Comparison of ENCODE assay signal across 17 cellular contexts in genomic region chr6:141460743-141461484, GRCh38.
A peak's percentile ranks its signal among the peaks of the same experiment; 100 is the strongest.
DNase-seq lines count a peak whose midpoint lies in the region; ATAC-seq and TF ChIP-seq lines count a peak whose summit lies in the region.
"Had no signal": no experiment of that assay in that cellular context is flagged by ENCODE, and none has a peak within 500 bp of the region (broad histone marks: within the 10 kb centered on the region; RNA-seq: fewer than 3 reads in every experiment).

No MANE protein-coding gene starts in this region.

- H2AK5ac ChIP-seq in IMR-90 (ENCODE audit: low read depth, low read length) = no peak overlapping the region; the same call in 1 of the 2 replicates

- H3K4me3 ChIP-seq in IMR-90 (ENCODE audit: insufficient read depth, low read depth, low read length) (no peak overlapping the region), neural progenitor cell (no peak overlapping the region)
- H3K4me3 ChIP-seq: MG63 had no signal

- H2BK15ac ChIP-seq in IMR-90 (ENCODE audit: low read depth, low read length) = no peak overlapping the region

- DNase-seq in NCI-H345 (lab: John Stamatoyannopoulos, UW) = peak; percentile 22
- DNase-seq in NCI-H345 treated with DMSO at 0.1 percent for 48 hours (lab: John Stamatoyannopoulos, UW; ENCODE audit: unreplicated experiment) = no peak
- no peak for DNase-seq in IMR-90
- DNase-seq in WTC11 (ENCODE audit: low spot score) = no peak
- no peak for DNase-seq in neural progenitor cell (ENCODE audit: low spot score)
- DNase-seq in NK-92 (lab: John Stamatoyannopoulos, UW; ENCODE audit: unreplicated experiment) = no peak
- no peak for DNase-seq in NOMO-1 treated with DMSO at 0.1 percent for 48 hours (lab: John Stamatoyannopoulos, UW; ENCODE audit: unreplicated experiment)
- DNase-seq: Calu3; CD4-positive, alpha-beta T cell; MG63; NCI-H2029 treated with DMSO at 0.1 percent for 48 hours; NCI-H446 treated with DMSO at 0.1 percent for 48 hours; SHP77 treated with DMSO at 0.1 percent for 48 hours had no signal

- H3K9me3 ChIP-seq in IMR-90 (ENCODE audit: control insufficient read depth, insufficient read depth, low read length) (no peaks in the 10 kb centered on the region), neural progenitor cell (ENCODE audit: low read depth) (no peaks in the 10 kb centered on the region)
- H3K9me3 ChIP-seq: MG63 had no signal

- H3K27me3 ChIP-seq in IMR-90 (ENCODE audit: control insufficient read depth, insufficient read depth, low read length) (no peaks in the 10 kb centered on the region), neural progenitor cell (no peaks in the 10 kb centered on the region)
- H3K27me3 ChIP-seq: MG63 had no signal

- H2BK5ac ChIP-seq in IMR-90 (ENCODE audit: low read depth, low read length, poor library complexity, severe bottlenecking) = no peak overlapping the region

- peaks cover 6% of the 10 kb centered on the region for H3F3A ChIP-seq in neural progenitor cell (ENCODE audit: low read depth)

- H2AFZ ChIP-seq in IMR-90 (replicated peaks; ENCODE audit: low read length, poor library complexity) (no peak overlapping the region), neural progenitor cell (replicated peaks) (no peak overlapping the region)

- H3K36me3 ChIP-seq in IMR-90 (ENCODE audit: control insufficient read depth, insufficient read depth, low read length) (no peaks in the 10 kb centered on the region), neural progenitor cell (no peaks in the 10 kb centered on the region)

- no TSS peak for BruUV-seq in IMR-90 (replicated peaks; lab: Mats Ljungman, UMichigan)

- no peak overlapping the region for H2AK9ac ChIP-seq in IMR-90 (replicated peaks; ENCODE audit: low read depth, low read length, poor library complexity)

- no peaks in the 10 kb centered on the region for H3K79me1 ChIP-seq in IMR-90 (ENCODE audit: low read depth in 1 of 2, low read length in 2 of 2)

- intact Hi-C loops in IMR-90 (cut with micrococcal nuclease) = no loop called here

- H3K27ac ChIP-seq in IMR-90 (ENCODE audit: insufficient read depth, low read length) (no peak overlapping the region), neural progenitor cell (no peak overlapping the region)

- 0 out of 2 replicates have a peak overlapping the region, but pooled peaks have one; percentile 79 for H3K14ac ChIP-seq in IMR-90 (replicated peaks; ENCODE audit: low read depth, low read length)

- H4K20me1 ChIP-seq in IMR-90 (ENCODE audit: insufficient read depth, low read length) = no peaks in the 10 kb centered on the region
- H4K20me1 ChIP-seq in neural progenitor cell (ENCODE audit: low read depth) = no peaks in the 10 kb centered on the region

- H3K36me3 Mint-ChIP-seq in WTC11 = peaks cover 9% of the 10 kb centered on the region
- H3K36me3 Mint-ChIP-seq in neural progenitor cell = no peaks in the 10 kb centered on the region

- H3K4me3 Mint-ChIP-seq in WTC11 (no peak overlapping the region), neural progenitor cell (no peak overlapping the region)
- H3K4me3 Mint-ChIP-seq: B cell; CD4-positive, alpha-beta T cell; T-helper 1 cell treated with Interleukin-12 subunit alpha and Interleukin-12 subunit beta and Interleukin-4 antibody, amounts not matched to agents 30 μg/mL and 1 μg/mL, for 36 hours had no signal

- dilution Hi-C loops in IMR-90 (cut with HindIII; ENCODE audit: low sequenced_read_pairs, unreplicated experiment) = no loop called here

- H3K23ac ChIP-seq in IMR-90 (ENCODE audit: low read depth, low read length) = no peak overlapping the region

- TF ChIP-seq POLR2A in IMR-90 (IDR thresholded peaks at IDR 0.05; ENCODE audit: low read depth, low read length) = no peak

- WGBS in IMR-90 (ENCODE audit: extremely low coverage in 2 of 2, insufficient read length in 1 of 2), 2 experiments = no CpG with 5 or more reads among the region's 1 CpG

- H3K9ac ChIP-seq in IMR-90 (ENCODE audit: low read depth, low read length) (no peak overlapping the region), neural progenitor cell (no peak overlapping the region)

- no peak for ATAC-seq in IMR-90 (ENCODE audit: low read depth)
- 0 out of 2 replicates have a peak, but pooled peaks have one; percentile 30 for ATAC-seq in WTC11
- no peak for ATAC-seq in GM21528 (IDR thresholded peaks at IDR 0.05; ENCODE audit: low FRiP score, unreplicated experiment)
- ATAC-seq: HepG2 had no signal

- no peak overlapping the region for H3K18ac ChIP-seq in IMR-90 (ENCODE audit: low read depth, low read length)

- peak overlapping the region; percentile 72; the same call in 1 of the 2 replicates for H2BK20ac ChIP-seq in IMR-90 (ENCODE audit: low read depth, low read length)

- H2BK120ac ChIP-seq in IMR-90 (ENCODE audit: low read depth, low read length) = 0 out of 2 replicates have a peak overlapping the region, but pooled peaks have one; percentile 46

- TF ChIP-seq RAD21 in IMR-90 (IDR thresholded peaks at IDR 0.05; ENCODE audit: low read length) = no peak

- H4K8ac ChIP-seq in IMR-90 (ENCODE audit: low read depth in 2 of 2, low read length in 2 of 2) = no peak overlapping the region; a peak in 1 of 4 replicates

- TF ChIP-seq CTCF in IMR-90 (conservative IDR thresholded peaks at IDR 0.05; ENCODE audit: low read depth, low read length) = no peak
- no peak for TF ChIP-seq CTCF in WTC11 (IDR thresholded peaks at IDR 0.05)
- no peak for TF ChIP-seq CTCF in neural progenitor cell (IDR thresholded peaks at IDR 0.05)

- in situ Hi-C loops in IMR-90 (cut with MboI; ENCODE audit: low sequenced_read_pairs) = no loop called here

- CTCF ChIA-PET in IMR-90 (lab: Yijun Ruan, JAX) = interaction anchor here (0.6 kb wide), 1 partner anchor 266 kb away, joined by 3 read pairs; no protein-coding TSS in a partner anchor
- CTCF ChIA-PET in WTC11 (lab: Charles Lee) = interaction anchor here (0.9 to 1.2 kb wide), 2 partner anchors 11 to 102 kb away, joined by 3 to 4 read pairs; no protein-coding TSS in a partner anchor

- H3K9me3 Mint-ChIP-seq in WTC11 = peaks cover 5% of the 10 kb centered on the region
- no peaks in the 10 kb centered on the region for H3K9me3 Mint-ChIP-seq in neural progenitor cell
- H3K9me3 Mint-ChIP-seq: CD4-positive, alpha-beta T cell; T-helper 1 cell treated with Interleukin-12 subunit alpha and Interleukin-12 subunit beta and Interleukin-4 antibody, amounts not matched to agents 30 μg/mL and 1 μg/mL, for 36 hours had no signal

- peaks cover 15% of the 10 kb centered on the region for H3K4me1 Mint-ChIP-seq in WTC11
- peaks cover 6% of the 10 kb centered on the region for H3K4me1 Mint-ChIP-seq in neural progenitor cell

- peak overlapping the region; percentile 47; the same call in 1 of the 2 replicates for H3K4ac ChIP-seq in IMR-90 (ENCODE audit: low read depth, low read length)

- H3K9me1 ChIP-seq in IMR-90 (ENCODE audit: insufficient read depth, low read length) = no peaks in the 10 kb centered on the region

- POLR2A ChIA-PET in IMR-90 (lab: Charles Lee; ENCODE audit: unreplicated experiment) (interaction anchor here (0.6 kb wide), 1 partner anchor 62 kb away, joined by 3 read pairs; no protein-coding TSS in a partner anchor), WTC11 (lab: Charles Lee) (no interaction called here)

- H3K27ac Mint-ChIP-seq in WTC11 = peak overlapping the region; percentile 74
- no peak overlapping the region for H3K27ac Mint-ChIP-seq in neural progenitor cell
- H3K27ac Mint-ChIP-seq: B cell; CD4-positive, alpha-beta T cell; T-helper 1 cell treated with Interleukin-12 subunit alpha and Interleukin-12 subunit beta and Interleukin-4 antibody, amounts not matched to agents 30 μg/mL and 1 μg/mL, for 36 hours had no signal

- H3K27me3 Mint-ChIP-seq in WTC11 (ENCODE audit: low read depth) = no peaks in the 10 kb centered on the region
- H3K27me3 Mint-ChIP-seq in neural progenitor cell (ENCODE audit: insufficient read depth, low read depth) = no peaks in the 10 kb centered on the region
- H3K27me3 Mint-ChIP-seq: B cell; CD4-positive, alpha-beta T cell had no signal

- no peaks in the 10 kb centered on the region for H3K79me2 ChIP-seq in neural progenitor cell (ENCODE audit: low read depth)

- H4K5ac ChIP-seq in IMR-90 (ENCODE audit: low read depth, low read length) = no peak overlapping the region

- H3K56ac ChIP-seq in IMR-90 (ENCODE audit: extremely low read depth, insufficient read depth, low read length) = no peak overlapping the region

- peaks cover 3% of the 10 kb centered on the region; the same call in 1 of the 2 replicates for H3K4me1 ChIP-seq in IMR-90 (ENCODE audit: control insufficient read depth, insufficient read depth, low read length)
- H3K4me1 ChIP-seq in neural progenitor cell = peaks cover 5% of the 10 kb centered on the region

- no peak overlapping the region for H4K91ac ChIP-seq in IMR-90 (ENCODE audit: insufficient read depth, low read depth, low read length)

- H3K4me2 ChIP-seq in IMR-90 (ENCODE audit: low read depth, low read length) = no peak overlapping the region
- H3K4me2 ChIP-seq in neural progenitor cell = peak overlapping the region; percentile 42

TF ChIP-seq in IMR-90, 13 proteins besides CTCF, POLR2A, EP300 and RAD21 (continues in another document):
- TF ChIP-seq NFE2L2 (IDR thresholded peaks at IDR 0.05; ENCODE audit: low read depth, low read length) (no peak), BHLHE40 (IDR thresholded peaks at IDR 0.05; ENCODE audit: low read depth, low read length) (no peak), MAZ (IDR thresholded peaks at IDR 0.05; ENCODE audit: borderline replicate concordance, low read depth, low read length) (no peak), FOS (IDR thresholded peaks at IDR 0.05; ENCODE audit: low read depth, low read length) (no peak), SMC3 (IDR thresholded peaks at IDR 0.05; ENCODE audit: low read depth, low read length) (no peak), MXI1 (IDR thresholded peaks at IDR 0.05; ENCODE audit: borderline replicate concordance, low read depth, low read length) (no peak)
